Comparison of ENCODE assay signal across 10 cellular contexts in genomic region chr14:26841920-26842741, GRCh38.
DNase-seq lines count a peak whose midpoint lies in the region; ATAC-seq, FAIRE-seq and TF ChIP-seq lines count a peak whose summit lies in the region.
"Had no signal": no experiment of that assay in that cellular context is flagged by ENCODE, and none has a peak within 500 bp of the region (broad histone marks: within the 10 kb centered on the region; RNA-seq: fewer than 3 reads in every experiment).

No MANE protein-coding gene starts in this region.

- FAIRE-seq in kidney (lab: Jason Lieb, UNC): peak; percentile 29

- H3K27me3 Mint-ChIP-seq in activated naive CD8-positive, alpha-beta T cell treated with anti-CD3 and anti-CD28 coated beads, Interleukin-2, amount 50 U/mL, for 24 hours: no peaks in the 10 kb centered on the region
- H3K27me3 Mint-ChIP-seq: naive thymus-derived CD8-positive, alpha-beta T cell had no signal

- H3K27ac ChIP-seq in kidney (ENCODE audit: low read depth in 2 of 2, low read length in 2 of 2) (no peak overlapping the region), tibial artery (peak overlapping the region; percentile 58 to 63)

- TF ChIP-seq CTCF in astrocyte of the cerebellum (IDR thresholded peaks at IDR 0.05; ENCODE audit: low read depth, low read length, missing control alignments) (no peak), kidney (IDR thresholded peaks at IDR 0.05; ENCODE audit: borderline replicate concordance, extremely low read depth, insufficient read depth) (no peak), tibial artery (IDR thresholded peaks at IDR 0.05) (no peak)

- H3K4me3 Mint-ChIP-seq in activated naive CD8-positive, alpha-beta T cell treated with anti-CD3 and anti-CD28 coated beads, Interleukin-2, amount 50 U/mL, for 24 hours: no peak overlapping the region
- H3K4me3 Mint-ChIP-seq: naive thymus-derived CD8-positive, alpha-beta T cell had no signal

- H3K4me3 ChIP-seq in astrocyte of the cerebellum (ENCODE audit: low read depth, low read length): no peak overlapping the region
- H3K4me3 ChIP-seq in kidney (ENCODE audit: low read length in 2 of 2): no peak overlapping the region
- H3K4me3 ChIP-seq in tibial artery: no peak overlapping the region

- no peak for ATAC-seq in activated naive CD8-positive, alpha-beta T cell treated with anti-CD3 and anti-CD28 coated beads, Interleukin-2, amount 50 U/mL, for 24 hours
- ATAC-seq in GM18868 (IDR thresholded peaks at IDR 0.05; ENCODE audit: unreplicated experiment): no peak
- ATAC-seq: naive thymus-derived CD8-positive, alpha-beta T cell had no signal

- no peaks in the 10 kb centered on the region for H3K4me1 Mint-ChIP-seq in activated naive CD8-positive, alpha-beta T cell treated with anti-CD3 and anti-CD28 coated beads, Interleukin-2, amount 50 U/mL, for 24 hours
- H3K4me1 Mint-ChIP-seq: naive thymus-derived CD8-positive, alpha-beta T cell had no signal

- intact Hi-C loops in kidney (cut with DNase I): no loop called here
- intact Hi-C loops in tibial artery (cut with DNase I; ENCODE audit: low total_unique reads): no loop called here

- H3K9me3 ChIP-seq in kidney (ENCODE audit: control insufficient read depth in 1 of 2, low read length in 2 of 2): no peaks in the 10 kb centered on the region
- H3K9me3 ChIP-seq in tibial artery: no peaks in the 10 kb centered on the region

- DNase-seq in HuH-7 (ENCODE audit: low spot score) (peak; percentile 47), astrocyte of the cerebellum (ENCODE audit: low read depth) (peak; percentile 94), kidney (peak; percentile 60), tibial artery (peak; percentile 70 to 77), dermis blood vessel endothelial cell (no peak)
- no peak for DNase-seq in activated naive CD8-positive, alpha-beta T cell treated with anti-CD3 and anti-CD28 coated beads, Interleukin-2, amount 50 U/mL, for 24 hours
- no peak for DNase-seq in effector CD4-positive, alpha-beta T cell
- DNase-seq: activated gamma-delta T cell treated with Interleukin-2 at 50 U/mL for 16 hours; naive thymus-derived CD8-positive, alpha-beta T cell had no signal

- in situ Hi-C loops in astrocyte of the cerebellum (cut with HindIII; ENCODE audit: low sequenced_read_pairs): no loop called here

- H3K36me3 ChIP-seq in kidney (ENCODE audit: control insufficient read depth in 1 of 2, insufficient read depth in 2 of 2, low read length in 2 of 2) (no peaks in the 10 kb centered on the region), tibial artery (no peaks in the 10 kb centered on the region)

- no peak overlapping the region for H3K9ac ChIP-seq in kidney (ENCODE audit: low read length in 2 of 2)

- H3K4me1 ChIP-seq in kidney (ENCODE audit: control insufficient read depth in 1 of 2, insufficient read depth in 1 of 2, low read depth in 1 of 2, low read length in 2 of 2): peaks cover 0 to 11% of the 10 kb centered on the region in 2 donors
- peaks cover 0 to 22% (median 4%) of the 10 kb centered on the region in 4 donors for H3K4me1 ChIP-seq in tibial artery

- no peaks in the 10 kb centered on the region for H3K36me3 Mint-ChIP-seq in activated naive CD8-positive, alpha-beta T cell treated with anti-CD3 and anti-CD28 coated beads, Interleukin-2, amount 50 U/mL, for 24 hours (ENCODE audit: low read depth)

- no peak overlapping the region for H3K27ac Mint-ChIP-seq in activated naive CD8-positive, alpha-beta T cell treated with anti-CD3 and anti-CD28 coated beads, Interleukin-2, amount 50 U/mL, for 24 hours
- H3K27ac Mint-ChIP-seq: naive thymus-derived CD8-positive, alpha-beta T cell had no signal

- H3K27me3 ChIP-seq in tibial artery: no peaks in the 10 kb centered on the region

- H3K9me3 Mint-ChIP-seq in activated naive CD8-positive, alpha-beta T cell treated with anti-CD3 and anti-CD28 coated beads, Interleukin-2, amount 50 U/mL, for 24 hours: no peaks in the 10 kb centered on the region

Comparison
In these comparisons a context has a peak if more than half of its experiments do, and no peak if none do; other contexts are left out.
1. DNase-seq: peak in HuH-7 (single experiment), astrocyte of the cerebellum (single experiment), kidney (single experiment) and tibial artery (2 of 2); none in activated naive CD8-positive, alpha-beta T cell treated with anti-CD3 and anti-CD28 coated beads, Interleukin-2, amount 50 U/mL, for 24 hours (single experiment), effector CD4-positive, alpha-beta T cell (single experiment) and dermis blood vessel endothelial cell (single experiment).
2. H3K27ac ChIP-seq: peak in tibial artery (2 of 2); none in kidney (0 of 2).